20 cellular contexts compared by ENCODE assay signal in genomic region chr7:99748846-99749579, GRCh38. TPM values are rescaled to one million over a fixed set of nuclear protein-coding genes. Genes with fewer than 3 reads are reported as not detected.
DNase-seq lines count a peak whose midpoint lies in the region; ATAC-seq and TF ChIP-seq lines count a peak whose summit lies in the region.
"Had no signal": no experiment of that assay in that cellular context is flagged by ENCODE, and none has a peak within 500 bp of the region (broad histone marks: within the 10 kb centered on the region; RNA-seq: fewer than 3 reads in every experiment).

No MANE protein-coding gene starts in this region.

- no peaks in the 10 kb centered on the region for H3K9me2 ChIP-seq in PC-9 (ENCODE audit: insufficient read depth)

- no peak overlapping the region for H3K4me3 ChIP-seq in PC-9
- H3K4me3 ChIP-seq: SJCRH30 had no signal

- H3K4me1 Mint-ChIP-seq in activated T-cell treated with anti-CD3 and anti-CD28 coated beads, Interleukin-2, amount 50 U/mL, for 72 hours (ENCODE audit: low read depth): peaks cover 19% of the 10 kb centered on the region
- H3K4me1 Mint-ChIP-seq in activated T-cell treated with anti-CD3 and anti-CD28 coated beads, Interleukin-2, amount 50 U/mL, for 24 hours (ENCODE audit: low read depth): peaks cover 16% of the 10 kb centered on the region
- H3K4me1 Mint-ChIP-seq: CD4-positive, CD25-positive, alpha-beta regulatory T cell; IgD-negative memory B cell had no signal

- peaks cover 12% of the 10 kb centered on the region for H3K27me3 Mint-ChIP-seq in activated T-cell treated with anti-CD3 and anti-CD28 coated beads, Interleukin-2, amount 50 U/mL, for 72 hours (ENCODE audit: low read depth)
- peaks cover 24% of the 10 kb centered on the region for H3K27me3 Mint-ChIP-seq in activated T-cell treated with anti-CD3 and anti-CD28 coated beads, Interleukin-2, amount 50 U/mL, for 24 hours

- ATAC-seq in activated T-cell treated with anti-CD3 and anti-CD28 coated beads, Interleukin-2, amount 50 U/mL, for 72 hours (replicated peaks in 1 of 2): peak; percentile 95 to 97
- peak; percentile 74 for ATAC-seq in stimulated activated naive CD8-positive, alpha-beta T cell treated with anti-CD3 and anti-CD28 coated beads, Interleukin-15, Interleukin-2, amounts not matched to agents 100 U/mL and 50 U/mL, for 24 hours
- ATAC-seq: Panc1 had no signal

- peak overlapping the region; percentile 3 to 25 for H3K4me3 Mint-ChIP-seq in activated T-cell treated with anti-CD3 and anti-CD28 coated beads, Interleukin-2, amount 50 U/mL, for 72 hours
- no peak overlapping the region for H3K4me3 Mint-ChIP-seq in activated T-cell treated with anti-CD3 and anti-CD28 coated beads, Interleukin-2, amount 50 U/mL, for 24 hours
- H3K4me3 Mint-ChIP-seq: CD4-positive, CD25-positive, alpha-beta regulatory T cell; IgD-negative memory B cell had no signal

- H3K27me3 ChIP-seq in PC-9 (ENCODE audit: insufficient read depth, low read depth): no peaks in the 10 kb centered on the region
- H3K27me3 ChIP-seq: SJCRH30 had no signal

- TF ChIP-seq CTCF in PC-9 (conservative IDR thresholded peaks at IDR 0.05): no peak

- peaks cover 0 to 4% of the 10 kb centered on the region in 2 donors for H3K9me3 Mint-ChIP-seq in activated T-cell treated with anti-CD3 and anti-CD28 coated beads, Interleukin-2, amount 50 U/mL, for 72 hours
- H3K9me3 Mint-ChIP-seq in activated T-cell treated with anti-CD3 and anti-CD28 coated beads, Interleukin-2, amount 50 U/mL, for 24 hours: peaks cover 9% of the 10 kb centered on the region

- peak overlapping the region; percentile 29 for H3K27ac Mint-ChIP-seq in activated T-cell treated with anti-CD3 and anti-CD28 coated beads, Interleukin-2, amount 50 U/mL, for 72 hours
- no peak overlapping the region for H3K27ac Mint-ChIP-seq in activated T-cell treated with anti-CD3 and anti-CD28 coated beads, Interleukin-2, amount 50 U/mL, for 24 hours
- H3K27ac Mint-ChIP-seq: IgD-negative memory B cell had no signal

- POLR2A ChIA-PET in PC-9 (lab: Charles Lee; ENCODE audit: unreplicated experiment): no interaction called here

- peak overlapping the region; percentile 19 for H3K4me2 ChIP-seq in PC-9

- CTCF ChIA-PET in PC-9 (lab: Charles Lee): no interaction called here

- intact Hi-C loops in PC-9 (cut with micrococcal nuclease; ENCODE audit: unreplicated experiment) (no loop called here), head of caudate nucleus (cut with DNase I) (no loop called here)

- H3K4me1 ChIP-seq in PC-9 (replicated peaks; ENCODE audit: insufficient read depth): peaks cover 45% of the 10 kb centered on the region

- peaks cover 17% of the 10 kb centered on the region; the same call in 1 of the 2 replicates for H3F3A ChIP-seq in PC-9 (ENCODE audit: insufficient read depth, low read depth)

- no peak overlapping the region for H2AFZ ChIP-seq in PC-9

- no peaks in the 10 kb centered on the region for H3K9me3 ChIP-seq in PC-9 (ENCODE audit: insufficient read depth, low read depth)
- H3K9me3 ChIP-seq: SJCRH30 had no signal

- no peaks in the 10 kb centered on the region for H4K20me1 ChIP-seq in PC-9 (ENCODE audit: insufficient read depth)

- no peak overlapping the region for H3K27ac ChIP-seq in PC-9
- H3K27ac ChIP-seq: SJCRH30 had no signal

- H3K36me3 ChIP-seq in PC-9 (ENCODE audit: low read depth): no peaks in the 10 kb centered on the region
- H3K36me3 ChIP-seq: SJCRH30 had no signal

- H3K79me2 ChIP-seq in PC-9 (ENCODE audit: low read depth): no peaks in the 10 kb centered on the region

- H3K36me3 Mint-ChIP-seq in activated T-cell treated with anti-CD3 and anti-CD28 coated beads, Interleukin-2, amount 50 U/mL, for 72 hours (ENCODE audit: insufficient read depth in 2 of 2): peaks cover 3 to 6% of the 10 kb centered on the region in 2 donors
- no peaks in the 10 kb centered on the region for H3K36me3 Mint-ChIP-seq in activated T-cell treated with anti-CD3 and anti-CD28 coated beads, Interleukin-2, amount 50 U/mL, for 24 hours (ENCODE audit: low read depth)
- H3K36me3 Mint-ChIP-seq: CD4-positive, CD25-positive, alpha-beta regulatory T cell; IgD-negative memory B cell had no signal

- no TSS peak for BruUV-seq in PC-9 (replicated peaks; lab: Mats Ljungman, UMichigan)

- peak; percentile 23 to 27 for DNase-seq in activated T-cell treated with anti-CD3 and anti-CD28 coated beads, Interleukin-2, amount 50 U/mL, for 72 hours
- DNase-seq in activated T-cell treated with anti-CD3 and anti-CD28 coated beads, Interleukin-2, amount 50 U/mL, for 24 hours: no peak
- DNase-seq in PC-9: peak in 1 of 2 experiments; percentile 42
- peak; percentile 54 for DNase-seq in kidney glomerular epithelial cell (lab: John Stamatoyannopoulos, UW)
- no peak for DNase-seq in stimulated activated naive CD8-positive, alpha-beta T cell treated with anti-CD3 and anti-CD28 coated beads, Interleukin-15, Interleukin-2, amounts not matched to agents 100 U/mL and 50 U/mL, for 24 hours
- no peak for DNase-seq in C1 segment of cervical spinal cord (lab: John Stamatoyannopoulos, UW)
- DNase-seq in head of caudate nucleus: no peak
- DNase-seq: CD4-positive, CD25-positive, alpha-beta regulatory T cell; EL; GF-D8; MV-4-11; NCI-H1105 treated with DMSO at 0.1 percent for 48 hours; NCI-H2029 treated with DMSO at 0.1 percent for 48 hours; NCI-H226; NCI-H510A treated with DMSO at 0.1 percent for 48 hours; NCI-H748 treated with DMSO at 0.1 percent for 48 hours; NK-92 treated with Interleukin-12 subunit alpha and Interleukin-12 subunit beta, amount 100 ng/mL, for 24 hours; SJCRH30 had no signal

RNA-seq across cellular contexts. Expression of gene CYP3A7, which starts 14.0 kb away (rescaled TPM):
- total RNA-seq in activated T-cell treated with anti-CD3 and anti-CD28 coated beads, Interleukin-2, amount 50 U/mL, for 72 hours: not detected
- total RNA-seq in PC-9 (2021): not detected in 2 replicates
- total RNA-seq: CD4-positive, CD25-positive, alpha-beta regulatory T cell had no signal

RNA-seq across cellular contexts. Expression of gene CYP3A4, which starts 35.0 kb away (rescaled TPM):
- total RNA-seq in activated T-cell treated with anti-CD3 and anti-CD28 coated beads, Interleukin-2, amount 50 U/mL, for 72 hours: not detected
- not detected in 2 replicates for total RNA-seq in PC-9 (2021)
- total RNA-seq: CD4-positive, CD25-positive, alpha-beta regulatory T cell; SJCRH30 had no signal

Comparison
In these comparisons a context has a peak if more than half of its experiments do, and no peak if none do; other contexts are left out.
1. DNase-seq: peak in activated T-cell treated with anti-CD3 and anti-CD28 coated beads, Interleukin-2, amount 50 U/mL, for 72 hours (2 of 2) and kidney glomerular epithelial cell (single experiment); none in activated T-cell treated with anti-CD3 and anti-CD28 coated beads, Interleukin-2, amount 50 U/mL, for 24 hours (single experiment), stimulated activated naive CD8-positive, alpha-beta T cell treated with anti-CD3 and anti-CD28 coated beads, Interleukin-15, Interleukin-2, amounts not matched to agents 100 U/mL and 50 U/mL, for 24 hours (single experiment), C1 segment of cervical spinal cord (0 of 14) and head of caudate nucleus (0 of 42).